ENCODE assay signal across 22 cellular contexts in the genomic region with DNA sequence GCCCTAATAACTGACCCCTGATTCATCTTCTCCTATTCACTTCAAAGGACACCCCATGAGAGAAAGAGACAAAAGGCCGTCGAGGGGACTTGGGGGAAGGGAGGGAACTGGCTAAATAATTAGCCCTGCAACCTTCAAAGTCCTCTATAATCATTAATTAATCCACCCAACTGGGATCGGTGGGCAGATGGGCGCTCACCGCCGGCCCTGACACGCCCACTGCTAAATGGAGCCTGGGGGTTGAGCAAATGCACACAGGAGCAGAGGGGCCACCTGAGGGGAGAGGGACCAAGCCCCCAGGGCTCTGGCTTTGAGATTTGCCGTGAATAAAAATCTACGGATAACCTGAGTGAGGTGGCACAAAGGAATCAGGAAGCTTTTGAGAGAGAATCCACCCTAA.
"Had no signal": no experiment of that assay in that cellular context is flagged by ENCODE, and none has a peak within 500 bp of the region (broad histone marks: within the 10 kb centered on the region; RNA-seq: fewer than 3 reads in every experiment).

No MANE protein-coding gene starts in this region.

- H3K27ac ChIP-seq: dorsolateral prefrontal cortex, heart right ventricle, left ventricle myocardium inferior, lower lobe of right lung, neutrophil, psoas muscle, right atrium auricular region, sigmoid colon, skin epidermis, testis, transverse colon had no signal

- H3K36me3 Mint-ChIP-seq: mesothelial cell of epicardium, natural killer cell had no signal

- H3K9me3 ChIP-seq: left ventricle myocardium inferior, lower lobe of right lung, neutrophil, psoas muscle, right atrium auricular region, sigmoid colon, testis, transverse colon had no signal

- H3K27me3 Mint-ChIP-seq: stimulated activated naive B cell treated with anti-CD40 and anti-IgM and Interleukin-4, amounts not matched to agents 10 μg/mL and 1 μg/mL and 100 μg/mL, for 72 hours had no signal

- H3K9me3 Mint-ChIP-seq: memory B cell, natural killer cell had no signal

- H3K4me1 ChIP-seq: left ventricle myocardium inferior, lower lobe of right lung, psoas muscle, right atrium auricular region, sigmoid colon, testis, transverse colon had no signal

- H3K36me3 ChIP-seq: heart right ventricle, left ventricle myocardium inferior, lower lobe of right lung, neutrophil, right atrium auricular region, sigmoid colon, transverse colon had no signal

- H3K4me3 ChIP-seq: dorsolateral prefrontal cortex, heart right ventricle, left ventricle myocardium inferior, lower lobe of right lung, psoas muscle, right atrium auricular region, sigmoid colon, skin epidermis, testis, transverse colon had no signal

- H3K27ac Mint-ChIP-seq: mesothelial cell of epicardium; natural killer cell; stimulated activated naive B cell treated with anti-CD40 and anti-IgM and Interleukin-4, amounts not matched to agents 10 μg/mL and 1 μg/mL and 100 μg/mL, for 72 hours; stimulated activated naive CD8-positive, alpha-beta T cell treated with anti-CD3 and anti-CD28 coated beads, Interleukin-15, amount 100 ng/mL, for 72 hours had no signal

- DNase-seq: cortex of kidney; dorsolateral prefrontal cortex; effector CD8-positive, alpha-beta T cell; heart right ventricle; left ventricle myocardium inferior; lower lobe of right lung; natural killer cell; psoas muscle; sigmoid colon; stimulated activated CD4-positive, alpha-beta T cell treated with anti-CD3 and anti-CD28 coated beads, Interleukin-2, amount 100 ng/mL, for 24 hours; stimulated activated CD4-positive, alpha-beta T cell treated with anti-CD3 and anti-CD28 coated beads, Interleukin-4, amount 100 ng/mL, for 4 hours; stimulated activated naive B cell treated with anti-CD40 and anti-IgM and Interleukin-4, amounts not matched to agents 10 μg/mL and 1 μg/mL and 100 μg/mL, for 72 hours; stimulated activated naive CD8-positive, alpha-beta T cell treated with anti-CD3 and anti-CD28 coated beads, Interleukin-15, amount 100 ng/mL, for 72 hours; testis; transverse colon had no signal

- H3K4me3 Mint-ChIP-seq: memory B cell; mesothelial cell of epicardium; natural killer cell; stimulated activated naive B cell treated with anti-CD40 and anti-IgM and Interleukin-4, amounts not matched to agents 10 μg/mL and 1 μg/mL and 100 μg/mL, for 72 hours; stimulated activated naive CD8-positive, alpha-beta T cell treated with anti-CD3 and anti-CD28 coated beads, Interleukin-15, amount 100 ng/mL, for 72 hours had no signal

- H3K27me3 ChIP-seq: heart right ventricle, neutrophil, right atrium auricular region, sigmoid colon, testis, transverse colon had no signal

- FAIRE-seq: endometrium, frontal cortex had no signal
